Comparison of ENCODE assay signal across 15 cellular contexts in genomic region chr3:160440687-160441086, GRCh38. TPM values are rescaled to one million over a fixed set of nuclear protein-coding genes. Genes with fewer than 3 reads are reported as not detected.
DNase-seq lines count a peak whose midpoint lies in the region; ATAC-seq and TF ChIP-seq lines count a peak whose summit lies in the region.
"Had no signal": no experiment of that assay in that cellular context is flagged by ENCODE, and none has a peak within 500 bp of the region (broad histone marks: within the 10 kb centered on the region; RNA-seq: fewer than 3 reads in every experiment).

No MANE protein-coding gene starts in this region.

- no peak overlapping the region for H3K9ac ChIP-seq in SK-N-MC (ENCODE audit: insufficient read length)

- POLR2A ChIA-PET in HEK293 (lab: Yijun Ruan, JAX) = interaction anchor here (1.4 kb wide), 1 partner anchor 9 kb away, joined by 5 read pairs; the partner anchor contains the start of gene TRIM59

- CTCF ChIA-PET in HEK293 (lab: Yijun Ruan, JAX) = no interaction called here

- H3K9me3 ChIP-seq in HEK293 (ENCODE audit: control insufficient read depth, insufficient read depth, low read depth, low read length) = no peaks in the 10 kb centered on the region
- no peaks in the 10 kb centered on the region for H3K9me3 ChIP-seq in SK-N-MC (ENCODE audit: low read depth, low read length)
- H3K9me3 ChIP-seq: BE2C had no signal

- ATAC-seq in GM21515 (IDR thresholded peaks at IDR 0.05; ENCODE audit: unreplicated experiment) = no peak
- ATAC-seq: HCT116 had no signal

- H3K27ac ChIP-seq in HEK293 (ENCODE audit: extremely low read depth, low read depth, low read length) (no peak overlapping the region), SK-N-MC (peak overlapping the region; percentile 79)
- H3K27ac ChIP-seq: C4-2B, HL-60 had no signal

- H3K36me3 ChIP-seq in HEK293 (ENCODE audit: control insufficient read depth in 2 of 2, insufficient read depth in 1 of 2, low read length in 2 of 2) (peaks cover 3 to 44% of the 10 kb centered on the region in 2 experiments), SK-N-MC (ENCODE audit: insufficient read depth, low read length) (peaks cover 23% of the 10 kb centered on the region)

- TF ChIP-seq CTCF in HEK293 (tag by site-specific recombination; IDR thresholded peaks at IDR 0.05) (no peak), fibroblast of villous mesenchyme (IDR thresholded peaks at IDR 0.05; ENCODE audit: insufficient read depth, low read depth, low read length) (no peak)

- 0 out of 2 replicates have a peak, but pooled peaks cover 2% of the 10 kb centered on the region for H3K4me1 ChIP-seq in HEK293 (ENCODE audit: control insufficient read depth, insufficient read depth, low read length)

- DNase-seq in SK-N-MC (ENCODE audit: low read depth, low spot score) = no peak
- peak; percentile 28 for DNase-seq in fibroblast of villous mesenchyme (ENCODE audit: low read depth)
- no peak for DNase-seq in stimulated activated naive CD4-positive, alpha-beta T cell treated with Interleukin-2 at 50 U/mL for 16 hours (lab: John Stamatoyannopoulos, UW)
- DNase-seq in NCI-H524 (lab: John Stamatoyannopoulos, UW) = no peak
- DNase-seq in SIG-M5 (lab: John Stamatoyannopoulos, UW) = no peak
- DNase-seq: BE2C; CD4-positive, alpha-beta memory T cell; DMS153; DMS79 treated with DMSO at 0.1 percent for 48 hours; EL had no signal

- H3K4me3 ChIP-seq in HEK293 (ENCODE audit: low read depth, low read length) (no peak overlapping the region), SK-N-MC (no peak overlapping the region; the same call in 1 of the 2 replicates), fibroblast of villous mesenchyme (ENCODE audit: low read depth, low read length) (no peak overlapping the region)

TF ChIP-seq in HEK293, 187 proteins besides CTCF, POLR2A, EP300 and RAD21 (continues in another document):
- TF ChIP-seq ZBTB1 (tag by site-specific recombination; IDR thresholded peaks at IDR 0.05) = 0 out of 2 replicates have a peak, but pooled peaks have one; percentile 60
- TF ChIP-seq ZBTB17 (tag by site-specific recombination; IDR thresholded peaks at IDR 0.05) = peak; percentile 62; the same call in 1 of the 2 replicates
- TF ChIP-seq KLF10 (tag by site-specific recombination; IDR thresholded peaks at IDR 0.05) = 0 out of 2 replicates have a peak, but pooled peaks have one; percentile 28
- TF ChIP-seq, protein P1, sequence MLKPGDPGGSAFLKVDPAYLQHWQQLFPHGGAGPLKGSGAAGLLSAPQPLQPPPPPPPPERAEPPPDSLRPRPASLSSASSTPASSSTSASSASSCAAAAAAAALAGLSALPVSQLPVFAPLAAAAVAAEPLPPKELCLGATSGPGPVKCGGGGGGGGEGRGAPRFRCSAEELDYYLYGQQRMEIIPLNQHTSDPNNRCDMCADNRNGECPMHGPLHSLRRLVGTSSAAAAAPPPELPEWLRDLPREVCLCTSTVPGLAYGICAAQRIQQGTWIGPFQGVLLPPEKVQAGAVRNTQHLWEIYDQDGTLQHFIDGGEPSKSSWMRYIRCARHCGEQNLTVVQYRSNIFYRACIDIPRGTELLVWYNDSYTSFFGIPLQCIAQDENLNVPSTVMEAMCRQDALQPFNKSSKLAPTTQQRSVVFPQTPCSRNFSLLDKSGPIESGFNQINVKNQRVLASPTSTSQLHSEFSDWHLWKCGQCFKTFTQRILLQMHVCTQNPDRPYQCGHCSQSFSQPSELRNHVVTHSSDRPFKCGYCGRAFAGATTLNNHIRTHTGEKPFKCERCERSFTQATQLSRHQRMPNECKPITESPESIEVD (tag by site-specific recombination; IDR thresholded peaks at IDR 0.05) = peak; percentile 100
- peak; percentile 90 for TF ChIP-seq BCL11B (tag by site-specific recombination; IDR thresholded peaks at IDR 0.05; ENCODE audit: low read depth)
- no peak for TF ChIP-seq ZNF510 (tag by site-specific recombination; IDR thresholded peaks at IDR 0.05; ENCODE audit: insufficient replicate concordance)
- TF ChIP-seq ZIC2 (tag by site-specific recombination; IDR thresholded peaks at IDR 0.05) = peak; percentile 62
- TF ChIP-seq KLF16 (tag by site-specific recombination; IDR thresholded peaks at IDR 0.05) = no peak
- TF ChIP-seq, protein P2, sequence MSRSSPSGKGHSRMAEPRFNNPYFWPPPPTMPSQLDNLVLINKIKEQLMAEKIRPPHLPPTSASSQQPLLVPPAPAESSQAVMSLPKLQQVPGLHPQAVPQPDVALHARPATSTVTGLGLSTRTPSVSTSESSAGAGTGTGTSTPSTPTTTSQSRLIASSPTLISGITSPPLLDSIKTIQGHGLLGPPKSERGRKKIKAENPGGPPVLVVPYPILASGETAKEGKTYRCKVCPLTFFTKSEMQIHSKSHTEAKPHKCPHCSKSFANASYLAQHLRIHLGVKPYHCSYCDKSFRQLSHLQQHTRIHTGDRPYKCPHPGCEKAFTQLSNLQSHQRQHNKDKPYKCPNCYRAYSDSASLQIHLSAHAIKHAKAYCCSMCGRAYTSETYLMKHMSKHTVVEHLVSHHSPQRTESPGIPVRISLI (tag by site-specific recombination; IDR thresholded peaks at IDR 0.05) = no peak
- peak; percentile 84; the same call in 1 of the 2 replicates for TF ChIP-seq HIC1 (tag by site-specific recombination; IDR thresholded peaks at IDR 0.05)
- no peak for TF ChIP-seq ZNF132 (tag by site-specific recombination; IDR thresholded peaks at IDR 0.05; ENCODE audit: borderline replicate concordance)
- TF ChIP-seq BCL11A (tag by site-specific recombination; IDR thresholded peaks at IDR 0.05; ENCODE audit: low read depth) = peak; percentile 93
- peak; percentile 47; the same call in 1 of the 2 replicates for TF ChIP-seq ZNF600 (tag by site-specific recombination; IDR thresholded peaks at IDR 0.05)
- peak; percentile 69 for TF ChIP-seq ZNF335 (tag by site-specific recombination; conservative IDR thresholded peaks at IDR 0.05)
- peak; percentile 84 for TF ChIP-seq ZBTB44 (tag by site-specific recombination; IDR thresholded peaks at IDR 0.05)
- peak; percentile 49; the same call in 1 of the 2 replicates for TF ChIP-seq ZBTB8A (tag by site-specific recombination; IDR thresholded peaks at IDR 0.05)
- TF ChIP-seq, protein P3, sequence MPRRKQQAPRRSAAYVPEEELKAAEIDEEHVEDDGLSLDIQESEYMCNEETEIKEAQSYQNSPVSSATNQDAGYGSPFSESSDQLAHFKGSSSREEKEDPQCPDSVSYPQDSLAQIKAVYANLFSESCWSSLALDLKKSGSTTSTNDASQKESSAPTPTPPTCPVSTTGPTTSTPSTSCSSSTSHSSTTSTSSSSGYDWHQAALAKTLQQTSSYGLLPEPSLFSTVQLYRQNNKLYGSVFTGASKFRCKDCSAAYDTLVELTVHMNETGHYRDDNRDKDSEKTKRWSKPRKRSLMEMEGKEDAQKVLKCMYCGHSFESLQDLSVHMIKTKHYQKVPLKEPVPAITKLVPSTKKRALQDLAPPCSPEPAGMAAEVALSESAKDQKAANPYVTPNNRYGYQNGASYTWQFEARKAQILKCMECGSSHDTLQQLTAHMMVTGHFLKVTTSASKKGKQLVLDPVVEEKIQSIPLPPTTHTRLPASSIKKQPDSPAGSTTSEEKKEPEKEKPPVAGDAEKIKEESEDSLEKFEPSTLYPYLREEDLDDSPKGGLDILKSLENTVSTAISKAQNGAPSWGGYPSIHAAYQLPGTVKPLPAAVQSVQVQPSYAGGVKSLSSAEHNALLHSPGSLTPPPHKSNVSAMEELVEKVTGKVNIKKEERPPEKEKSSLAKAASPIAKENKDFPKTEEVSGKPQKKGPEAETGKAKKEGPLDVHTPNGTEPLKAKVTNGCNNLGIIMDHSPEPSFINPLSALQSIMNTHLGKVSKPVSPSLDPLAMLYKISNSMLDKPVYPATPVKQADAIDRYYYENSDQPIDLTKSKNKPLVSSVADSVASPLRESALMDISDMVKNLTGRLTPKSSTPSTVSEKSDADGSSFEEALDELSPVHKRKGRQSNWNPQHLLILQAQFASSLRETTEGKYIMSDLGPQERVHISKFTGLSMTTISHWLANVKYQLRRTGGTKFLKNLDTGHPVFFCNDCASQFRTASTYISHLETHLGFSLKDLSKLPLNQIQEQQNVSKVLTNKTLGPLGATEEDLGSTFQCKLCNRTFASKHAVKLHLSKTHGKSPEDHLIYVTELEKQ (tag by site-specific recombination; IDR thresholded peaks at IDR 0.05; ENCODE audit: borderline replicate concordance) = peak; percentile 63; the same call in 1 of the 2 replicates
- peak; percentile 65; the same call in 1 of the 2 replicates for TF ChIP-seq WT1 (tag by site-specific recombination; IDR thresholded peaks at IDR 0.05)
- TF ChIP-seq ZNF596 (tag by site-specific recombination; IDR thresholded peaks at IDR 0.05) = peak; percentile 6; the same call in 1 of the 2 replicates

RNA-seq across cellular contexts. Expression of gene TRIM59, which starts 8.9 kb away (rescaled TPM):
- total RNA-seq in fibroblast of villous mesenchyme = 29.6 and 47.5 TPM in 2 replicates

RNA-seq across cellular contexts. Expression of gene SMC4, which starts 41.2 kb away (rescaled TPM):
- total RNA-seq in fibroblast of villous mesenchyme = 63.5 and 88.5 TPM in 2 replicates

RNA-seq across cellular contexts. Expression of gene IFT80, which starts 41.7 kb away (rescaled TPM):
- total RNA-seq in fibroblast of villous mesenchyme = 39.0 and 47.9 TPM in 2 replicates
